In genomic region chr22:42938976-42939375, GRCh38 we compare ENCODE assay signal across 1 cellular context.
TF ChIP-seq lines count a peak whose summit lies in the region.

No MANE protein-coding gene starts in this region.

TF ChIP-seq in GM12878, 131 proteins besides CTCF, POLR2A, EP300 and RAD21 (continued from another document):
- TF ChIP-seq REST (IDR thresholded peaks at IDR 0.05; ENCODE audit: low read depth, low read length) (no peak), IRF4 (IDR thresholded peaks at IDR 0.05; ENCODE audit: low read depth, low read length) (no peak), SIN3A (IDR thresholded peaks at IDR 0.05; ENCODE audit: low read depth, low read length) (no peak)
